In genomic region chr4:169189372-169189771, GRCh38 we compare ENCODE assay signal across 13 cellular contexts.
A peak's percentile ranks its signal among the peaks of the same experiment; 100 is the strongest.
DNase-seq lines count a peak whose midpoint lies in the region; ATAC-seq and TF ChIP-seq lines count a peak whose summit lies in the region.
"Had no signal": no experiment of that assay in that cellular context is flagged by ENCODE, and none has a peak within 500 bp of the region (broad histone marks: within the 10 kb centered on the region; RNA-seq: fewer than 3 reads in every experiment).

No MANE protein-coding gene starts in this region.

- H3K4me1 ChIP-seq in hepatocyte (ENCODE audit: insufficient read depth) (peaks cover 12% of the 10 kb centered on the region), right cardiac atrium (ENCODE audit: control insufficient read depth, insufficient read depth, low read length) (no peaks in the 10 kb centered on the region)

- H3K79me2 ChIP-seq in hepatocyte: peaks cover 82% of the 10 kb centered on the region

- DNase-seq in hepatocyte (ENCODE audit: low spot score): no peak
- no peak for DNase-seq in lower leg skin (ENCODE audit: low spot score in 2 of 2)
- no peak for DNase-seq in DMS 273 (lab: John Stamatoyannopoulos, UW; ENCODE audit: unreplicated experiment)
- no peak for DNase-seq in stimulated activated CD4-positive, alpha-beta T cell treated with anti-CD3 and anti-CD28 coated beads, Interleukin-4, amount 100 ng/mL, for 1 hour
- no peak for DNase-seq in right cardiac atrium
- DNase-seq: CD4-positive, CD25-positive, alpha-beta regulatory T cell; midbrain; NCI-H1105 treated with DMSO at 0.1 percent for 48 hours; right lobe of liver; SW 1271 had no signal

- H2AFZ ChIP-seq in hepatocyte: no peak overlapping the region

- H3K9me3 ChIP-seq in hepatocyte (ENCODE audit: low read depth) (no peaks in the 10 kb centered on the region), right cardiac atrium (ENCODE audit: control insufficient read depth, low read length) (no peaks in the 10 kb centered on the region)
- H3K9me3 ChIP-seq: right lobe of liver had no signal

- H3K27ac ChIP-seq in hepatocyte (peak overlapping the region; percentile 18), right cardiac atrium (ENCODE audit: low read length) (no peak overlapping the region)
- H3K27ac ChIP-seq: right lobe of liver had no signal

- no peaks in the 10 kb centered on the region for H4K20me1 ChIP-seq in hepatocyte (ENCODE audit: insufficient read depth, poor library complexity, severe bottlenecking)

- no peak for TF ChIP-seq CTCF in hepatocyte (IDR thresholded peaks at IDR 0.05; ENCODE audit: poor library complexity)
- no peak for TF ChIP-seq CTCF in lower leg skin (IDR thresholded peaks at IDR 0.05)

- 83% methylated on average over 4 of the region's 4 CpGs for WGBS in hepatocyte (ENCODE audit: low lambda C conversion rate, missing lambda C conversion rate)
- 85 to 93% methylated on average over 4 of the region's 4 CpGs for WGBS in lower leg skin, 2 donors
- WGBS in right cardiac atrium: 87% methylated on average over 4 of the region's 4 CpGs

- H3K36me3 ChIP-seq in hepatocyte (replicated peaks; ENCODE audit: insufficient read depth, low read depth): no peaks in the 10 kb centered on the region
- H3K36me3 ChIP-seq: right lobe of liver had no signal

- no peak for TF ChIP-seq POLR2A in lower leg skin (IDR thresholded peaks at IDR 0.05)

- no peaks in the 10 kb centered on the region for H3K9me2 ChIP-seq in hepatocyte (replicated peaks; ENCODE audit: insufficient read depth)

- no peak overlapping the region for H3K4me2 ChIP-seq in hepatocyte

- H3K4me3 ChIP-seq in hepatocyte (no peak overlapping the region), lower leg skin (ENCODE audit: low read depth, poor library complexity, severe bottlenecking) (no peak overlapping the region), right cardiac atrium (ENCODE audit: low read length) (no peak overlapping the region)
- H3K4me3 ChIP-seq: right lobe of liver had no signal

- intact Hi-C loops in lower leg skin (cut with DNase I; ENCODE audit: low total_unique reads): no loop called here
- intact Hi-C loops in right cardiac atrium (cut with DNase I): no loop called here

- H3K27me3 ChIP-seq in hepatocyte (no peaks in the 10 kb centered on the region), right cardiac atrium (ENCODE audit: control insufficient read depth, insufficient read depth) (no peaks in the 10 kb centered on the region)
- H3K27me3 ChIP-seq: right lobe of liver had no signal

- ATAC-seq in GM18520 (IDR thresholded peaks at IDR 0.05; ENCODE audit: unreplicated experiment): peak; percentile 73
- ATAC-seq in GM21515 (IDR thresholded peaks at IDR 0.05; ENCODE audit: unreplicated experiment): peak; percentile 85
- ATAC-seq in HG03097 (IDR thresholded peaks at IDR 0.05; ENCODE audit: low FRiP score, unreplicated experiment): peak; percentile 92
- ATAC-seq in right cardiac atrium: no peak
- ATAC-seq: right lobe of liver had no signal

Comparison
In these comparisons a context has a peak if more than half of its experiments do, and no peak if none do; other contexts are left out.
1. ATAC-seq: peak in GM18520 (single experiment), GM21515 (single experiment) and HG03097 (single experiment); none in right cardiac atrium (0 of 2).